Comparison of ENCODE assay signal across 8 cellular contexts in the genomic region with DNA sequence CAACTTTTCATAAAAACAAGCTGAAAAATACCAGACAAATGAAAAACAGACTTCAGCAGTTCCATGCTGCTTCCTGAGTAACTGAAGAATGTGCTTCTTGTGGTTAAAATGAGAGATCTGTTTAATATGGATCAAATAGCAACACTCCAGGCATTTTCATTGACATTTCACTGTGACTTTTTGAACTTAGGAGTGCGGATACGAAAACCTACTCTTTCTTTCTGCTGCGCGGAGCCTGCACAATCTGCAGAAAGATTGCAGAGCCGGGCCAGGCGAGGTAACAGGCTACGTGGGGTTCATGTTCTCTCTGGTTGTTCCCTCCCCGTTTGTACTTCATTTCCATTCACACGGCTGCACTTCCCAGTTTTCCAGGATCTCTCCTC. TPM values are rescaled to one million over a fixed set of nuclear protein-coding genes. Genes with fewer than 3 reads are reported as not detected.
A peak's percentile ranks its signal among the peaks of the same experiment; 100 is the strongest.
DNase-seq lines count a peak whose midpoint lies in the region; ATAC-seq and TF ChIP-seq lines count a peak whose summit lies in the region.

No MANE protein-coding gene starts in this region.

- peaks cover 17% of the 10 kb centered on the region for H3K4me1 ChIP-seq in OCI-LY1 (ENCODE audit: insufficient read depth, low read length, severe bottlenecking)
- H3K4me1 ChIP-seq in mucosa of rectum (ENCODE audit: control insufficient read depth in 2 of 2, insufficient read depth in 2 of 2, low read length in 2 of 2), result peaks cover 7 to 11% of the 10 kb centered on the region in 2 donors

- ATAC-seq in HG02840 (IDR thresholded peaks at IDR 0.05; ENCODE audit: low FRiP score, unreplicated experiment) (no peak), HG02870 (IDR thresholded peaks at IDR 0.05; ENCODE audit: unreplicated experiment) (no peak)

- H3K27me3 ChIP-seq in OCI-LY1 (ENCODE audit: insufficient read depth, low read length), result peaks cover 14% of the 10 kb centered on the region; the same call in 1 of the 2 replicates
- H3K27me3 ChIP-seq in dorsolateral prefrontal cortex, result no peaks in the 10 kb centered on the region
- no peaks in the 10 kb centered on the region for H3K27me3 ChIP-seq in mucosa of rectum (ENCODE audit: control insufficient read depth in 2 of 2, insufficient read depth in 2 of 2, low read length in 2 of 2)

- H3K9me3 ChIP-seq in OCI-LY1 (ENCODE audit: low read length), result no peaks in the 10 kb centered on the region
- no peaks in the 10 kb centered on the region for H3K9me3 ChIP-seq in mucosa of rectum (ENCODE audit: control insufficient read depth in 2 of 2, low read length in 2 of 2)

- DNase-seq in NCI-H2227 (lab: John Stamatoyannopoulos, UW; ENCODE audit: unreplicated experiment), result peak; percentile 58
- no peak for DNase-seq in NCI-H2227 treated with DMSO at 0.1 percent for 48 hours (lab: John Stamatoyannopoulos, UW)
- DNase-seq in dorsolateral prefrontal cortex, result peak in 2 of 10 donors; percentile 15 to 24
- no peak for DNase-seq in NCI-H1417 treated with DMSO at 0.1 percent for 48 hours (lab: John Stamatoyannopoulos, UW)

- H3K9ac ChIP-seq in OCI-LY1 (ENCODE audit: low read length), result peak overlapping the region; percentile 76; the same call in 1 of the 2 replicates
- H3K9ac ChIP-seq in mucosa of rectum (ENCODE audit: low read depth in 1 of 2, low read length in 2 of 2), result peak overlapping the region; percentile 54 to 86

- no peak overlapping the region for H3K27ac ChIP-seq in OCI-LY1 (ENCODE audit: low read depth, low read length, poor library complexity, severe bottlenecking)
- peak overlapping the region in 58 of 59 donors; percentile 64 to 97 (median 94) for H3K27ac ChIP-seq in dorsolateral prefrontal cortex
- peak overlapping the region; percentile 79 for H3K27ac ChIP-seq in mucosa of rectum (ENCODE audit: low read depth in 2 of 2, low read length in 2 of 2)

- H2AFZ ChIP-seq in OCI-LY1 (ENCODE audit: low read length), result no peak overlapping the region

- H4K20me1 ChIP-seq in OCI-LY1 (ENCODE audit: insufficient read depth, low read length), result no peaks in the 10 kb centered on the region

- intact Hi-C loops in dorsolateral prefrontal cortex (cut with DNase I), result loop anchor here (5.0 to 10.0 kb wide), 3 partner anchors 116 to 338 kb away; partner anchors contain the start of gene NOL11 (in 1 of the 2)

- H3K4me3 ChIP-seq in OCI-LY1 (ENCODE audit: low read depth, low read length, poor library complexity, severe bottlenecking) (peak overlapping the region; percentile 87), dorsolateral prefrontal cortex (peak overlapping the region; percentile 45 to 94 (median 87)), mucosa of rectum (ENCODE audit: low read length in 2 of 2) (peak overlapping the region; percentile 79 to 80)

- H3F3A ChIP-seq in OCI-LY1 (ENCODE audit: insufficient read depth, low read length), result no peaks in the 10 kb centered on the region

- H3K9me2 ChIP-seq in OCI-LY1 (ENCODE audit: low read depth, low read length), result no peaks in the 10 kb centered on the region

- H3K36me3 ChIP-seq in OCI-LY1 (ENCODE audit: insufficient read depth, low read length) (no peaks in the 10 kb centered on the region), mucosa of rectum (ENCODE audit: control insufficient read depth in 2 of 2, insufficient read depth in 2 of 2, low read length in 2 of 2) (no peaks in the 10 kb centered on the region)

- TF ChIP-seq CTCF in OCI-LY1 (IDR thresholded peaks at IDR 0.05; ENCODE audit: low read length), result no peak
- TF ChIP-seq CTCF in dorsolateral prefrontal cortex (IDR thresholded peaks at IDR 0.05 in 54 of 56, conservative IDR thresholded peaks at IDR 0.05 in 2 of 56; ENCODE audit: low read depth in 1 of 56, partially characterized antibody in 56 of 56), result no peak

- no peaks in the 10 kb centered on the region for H3K79me2 ChIP-seq in OCI-LY1 (ENCODE audit: insufficient read depth, low read length)

- peak overlapping the region; percentile 97 for H3K4me2 ChIP-seq in OCI-LY1 (ENCODE audit: low read length)

RNA-seq across cellular contexts. Expression of gene PITPNC1, which starts 0.6 kb away (rescaled TPM):
- 100 to 1,000 TPM in 15 of 120 experiments, 10 to 100 TPM in 105; 38.9 to 154 (median 76.7) TPM for total RNA-seq in dorsolateral prefrontal cortex

RNA-seq across cellular contexts. Expression of gene PSMD12, which starts 10.1 kb away (rescaled TPM):
- 10 to 100 TPM; 32.9 to 84.7 (median 64.1) TPM for total RNA-seq in dorsolateral prefrontal cortex
